Comparison of ENCODE assay signal across 1 cellular context in the genomic region with DNA sequence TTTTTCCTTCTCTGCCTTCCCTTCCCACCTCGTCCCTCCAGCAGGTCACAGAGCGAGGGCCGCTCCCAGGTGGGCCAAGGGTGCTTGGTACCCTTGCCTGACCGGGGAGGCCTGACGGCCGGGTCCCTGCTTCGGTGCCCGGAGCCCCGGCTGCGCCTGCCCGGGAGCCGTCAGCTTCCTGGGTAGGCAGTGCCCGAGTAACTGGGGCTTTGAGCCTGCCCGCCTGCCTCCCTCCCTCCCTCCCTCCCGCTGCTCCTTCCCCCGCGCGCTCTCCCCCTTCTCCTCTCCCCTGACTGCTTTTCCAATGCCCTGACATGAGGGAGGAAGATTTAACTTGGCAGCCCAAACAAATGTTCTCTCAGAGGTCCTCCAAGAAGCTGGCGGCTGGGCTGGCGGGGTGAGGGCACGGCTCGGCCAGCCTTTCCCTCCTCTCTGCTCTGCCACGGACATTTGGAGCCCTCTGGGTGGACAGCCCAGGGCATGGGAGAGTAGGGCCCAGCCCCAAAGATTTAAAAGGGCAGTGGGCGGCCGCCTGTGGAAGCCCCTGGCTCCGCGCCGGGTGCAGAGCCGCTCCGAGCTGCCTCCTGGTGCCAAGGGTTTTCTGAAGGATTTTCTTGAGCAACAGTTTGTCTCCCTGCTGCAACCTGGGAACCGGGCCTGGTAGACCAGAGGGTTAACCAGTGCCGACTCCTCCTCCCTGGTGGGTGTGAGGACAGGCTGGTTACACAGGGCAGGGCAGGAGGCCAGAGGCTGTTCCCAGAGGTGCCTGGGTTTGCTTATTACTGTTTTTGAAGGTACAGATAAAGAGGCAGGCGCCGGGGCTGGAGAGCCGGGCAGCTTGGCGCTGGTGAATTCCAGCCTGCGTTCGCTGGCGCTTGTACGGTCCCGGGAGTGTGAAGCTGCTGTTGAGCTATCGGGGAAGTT.
TF ChIP-seq lines count a peak whose summit lies in the region.

No MANE protein-coding gene starts in this region.

TF ChIP-seq in HepG2, 621 proteins besides CTCF, POLR2A, EP300 and RAD21 (continued from another document and continues in another):
- TF ChIP-seq, protein P1, sequence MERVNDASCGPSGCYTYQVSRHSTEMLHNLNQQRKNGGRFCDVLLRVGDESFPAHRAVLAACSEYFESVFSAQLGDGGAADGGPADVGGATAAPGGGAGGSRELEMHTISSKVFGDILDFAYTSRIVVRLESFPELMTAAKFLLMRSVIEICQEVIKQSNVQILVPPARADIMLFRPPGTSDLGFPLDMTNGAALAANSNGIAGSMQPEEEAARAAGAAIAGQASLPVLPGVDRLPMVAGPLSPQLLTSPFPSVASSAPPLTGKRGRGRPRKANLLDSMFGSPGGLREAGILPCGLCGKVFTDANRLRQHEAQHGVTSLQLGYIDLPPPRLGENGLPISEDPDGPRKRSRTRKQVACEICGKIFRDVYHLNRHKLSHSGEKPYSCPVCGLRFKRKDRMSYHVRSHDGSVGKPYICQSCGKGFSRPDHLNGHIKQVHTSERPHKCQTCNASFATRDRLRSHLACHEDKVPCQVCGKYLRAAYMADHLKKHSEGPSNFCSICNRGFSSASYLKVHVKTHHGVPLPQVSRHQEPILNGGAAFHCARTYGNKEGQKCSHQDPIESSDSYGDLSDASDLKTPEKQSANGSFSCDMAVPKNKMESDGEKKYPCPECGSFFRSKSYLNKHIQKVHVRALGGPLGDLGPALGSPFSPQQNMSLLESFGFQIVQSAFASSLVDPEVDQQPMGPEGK (CRISPR knock-in tag; IDR thresholded peaks at IDR 0.05) = no peak; the same call in 1 of the 2 replicates
- TF ChIP-seq SSRP1 (CRISPR knock-in tag; IDR thresholded peaks at IDR 0.05) = no peak; the same call in 1 of the 2 replicates
- TF ChIP-seq, protein P2, sequence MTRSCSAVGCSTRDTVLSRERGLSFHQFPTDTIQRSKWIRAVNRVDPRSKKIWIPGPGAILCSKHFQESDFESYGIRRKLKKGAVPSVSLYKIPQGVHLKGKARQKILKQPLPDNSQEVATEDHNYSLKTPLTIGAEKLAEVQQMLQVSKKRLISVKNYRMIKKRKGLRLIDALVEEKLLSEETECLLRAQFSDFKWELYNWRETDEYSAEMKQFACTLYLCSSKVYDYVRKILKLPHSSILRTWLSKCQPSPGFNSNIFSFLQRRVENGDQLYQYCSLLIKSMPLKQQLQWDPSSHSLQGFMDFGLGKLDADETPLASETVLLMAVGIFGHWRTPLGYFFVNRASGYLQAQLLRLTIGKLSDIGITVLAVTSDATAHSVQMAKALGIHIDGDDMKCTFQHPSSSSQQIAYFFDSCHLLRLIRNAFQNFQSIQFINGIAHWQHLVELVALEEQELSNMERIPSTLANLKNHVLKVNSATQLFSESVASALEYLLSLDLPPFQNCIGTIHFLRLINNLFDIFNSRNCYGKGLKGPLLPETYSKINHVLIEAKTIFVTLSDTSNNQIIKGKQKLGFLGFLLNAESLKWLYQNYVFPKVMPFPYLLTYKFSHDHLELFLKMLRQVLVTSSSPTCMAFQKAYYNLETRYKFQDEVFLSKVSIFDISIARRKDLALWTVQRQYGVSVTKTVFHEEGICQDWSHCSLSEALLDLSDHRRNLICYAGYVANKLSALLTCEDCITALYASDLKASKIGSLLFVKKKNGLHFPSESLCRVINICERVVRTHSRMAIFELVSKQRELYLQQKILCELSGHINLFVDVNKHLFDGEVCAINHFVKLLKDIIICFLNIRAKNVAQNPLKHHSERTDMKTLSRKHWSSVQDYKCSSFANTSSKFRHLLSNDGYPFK (CRISPR knock-in tag; IDR thresholded peaks at IDR 0.05; ENCODE audit: borderline replicate concordance) = no peak
- no peak for TF ChIP-seq ZNF549 (CRISPR knock-in tag; IDR thresholded peaks at IDR 0.05)
- TF ChIP-seq ZNF136 (CRISPR knock-in tag; IDR thresholded peaks at IDR 0.05; ENCODE audit: low read depth) = no peak
- TF ChIP-seq, protein P3, sequence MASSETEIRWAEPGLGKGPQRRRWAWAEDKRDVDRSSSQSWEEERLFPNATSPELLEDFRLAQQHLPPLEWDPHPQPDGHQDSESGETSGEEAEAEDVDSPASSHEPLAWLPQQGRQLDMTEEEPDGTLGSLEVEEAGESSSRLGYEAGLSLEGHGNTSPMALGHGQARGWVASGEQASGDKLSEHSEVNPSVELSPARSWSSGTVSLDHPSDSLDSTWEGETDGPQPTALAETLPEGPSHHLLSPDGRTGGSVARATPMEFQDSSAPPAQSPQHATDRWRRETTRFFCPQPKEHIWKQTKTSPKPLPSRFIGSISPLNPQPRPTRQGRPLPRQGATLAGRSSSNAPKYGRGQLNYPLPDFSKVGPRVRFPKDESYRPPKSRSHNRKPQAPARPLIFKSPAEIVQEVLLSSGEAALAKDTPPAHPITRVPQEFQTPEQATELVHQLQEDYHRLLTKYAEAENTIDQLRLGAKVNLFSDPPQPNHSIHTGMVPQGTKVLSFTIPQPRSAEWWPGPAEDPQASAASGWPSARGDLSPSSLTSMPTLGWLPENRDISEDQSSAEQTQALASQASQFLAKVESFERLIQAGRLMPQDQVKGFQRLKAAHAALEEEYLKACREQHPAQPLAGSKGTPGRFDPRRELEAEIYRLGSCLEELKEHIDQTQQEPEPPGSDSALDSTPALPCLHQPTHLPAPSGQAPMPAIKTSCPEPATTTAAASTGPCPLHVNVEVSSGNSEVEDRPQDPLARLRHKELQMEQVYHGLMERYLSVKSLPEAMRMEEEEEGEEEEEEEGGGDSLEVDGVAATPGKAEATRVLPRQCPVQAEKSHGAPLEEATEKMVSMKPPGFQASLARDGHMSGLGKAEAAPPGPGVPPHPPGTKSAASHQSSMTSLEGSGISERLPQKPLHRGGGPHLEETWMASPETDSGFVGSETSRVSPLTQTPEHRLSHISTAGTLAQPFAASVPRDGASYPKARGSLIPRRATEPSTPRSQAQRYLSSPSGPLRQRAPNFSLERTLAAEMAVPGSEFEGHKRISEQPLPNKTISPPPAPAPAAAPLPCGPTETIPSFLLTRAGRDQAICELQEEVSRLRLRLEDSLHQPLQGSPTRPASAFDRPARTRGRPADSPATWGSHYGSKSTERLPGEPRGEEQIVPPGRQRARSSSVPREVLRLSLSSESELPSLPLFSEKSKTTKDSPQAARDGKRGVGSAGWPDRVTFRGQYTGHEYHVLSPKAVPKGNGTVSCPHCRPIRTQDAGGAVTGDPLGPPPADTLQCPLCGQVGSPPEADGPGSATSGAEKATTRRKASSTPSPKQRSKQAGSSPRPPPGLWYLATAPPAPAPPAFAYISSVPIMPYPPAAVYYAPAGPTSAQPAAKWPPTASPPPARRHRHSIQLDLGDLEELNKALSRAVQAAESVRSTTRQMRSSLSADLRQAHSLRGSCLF (CRISPR knock-in tag; IDR thresholded peaks at IDR 0.05; ENCODE audit: borderline replicate concordance) = no peak
- TF ChIP-seq, protein P4, sequence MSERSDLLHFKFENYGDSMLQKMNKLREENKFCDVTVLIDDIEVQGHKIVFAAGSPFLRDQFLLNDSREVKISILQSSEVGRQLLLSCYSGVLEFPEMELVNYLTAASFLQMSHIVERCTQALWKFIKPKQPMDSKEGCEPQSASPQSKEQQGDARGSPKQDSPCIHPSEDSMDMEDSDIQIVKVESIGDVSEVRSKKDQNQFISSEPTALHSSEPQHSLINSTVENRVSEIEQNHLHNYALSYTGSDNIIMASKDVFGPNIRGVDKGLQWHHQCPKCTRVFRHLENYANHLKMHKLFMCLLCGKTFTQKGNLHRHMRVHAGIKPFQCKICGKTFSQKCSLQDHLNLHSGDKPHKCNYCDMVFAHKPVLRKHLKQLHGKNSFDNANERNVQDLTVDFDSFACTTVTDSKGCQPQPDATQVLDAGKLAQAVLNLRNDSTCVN (CRISPR knock-in tag; IDR thresholded peaks at IDR 0.05; ENCODE audit: borderline replicate concordance) = no peak
- no peak for TF ChIP-seq POGZ (CRISPR knock-in tag; IDR thresholded peaks at IDR 0.05)
- TF ChIP-seq BRCA1 (CRISPR knock-in tag; IDR thresholded peaks at IDR 0.05) = no peak
- TF ChIP-seq, protein P5, sequence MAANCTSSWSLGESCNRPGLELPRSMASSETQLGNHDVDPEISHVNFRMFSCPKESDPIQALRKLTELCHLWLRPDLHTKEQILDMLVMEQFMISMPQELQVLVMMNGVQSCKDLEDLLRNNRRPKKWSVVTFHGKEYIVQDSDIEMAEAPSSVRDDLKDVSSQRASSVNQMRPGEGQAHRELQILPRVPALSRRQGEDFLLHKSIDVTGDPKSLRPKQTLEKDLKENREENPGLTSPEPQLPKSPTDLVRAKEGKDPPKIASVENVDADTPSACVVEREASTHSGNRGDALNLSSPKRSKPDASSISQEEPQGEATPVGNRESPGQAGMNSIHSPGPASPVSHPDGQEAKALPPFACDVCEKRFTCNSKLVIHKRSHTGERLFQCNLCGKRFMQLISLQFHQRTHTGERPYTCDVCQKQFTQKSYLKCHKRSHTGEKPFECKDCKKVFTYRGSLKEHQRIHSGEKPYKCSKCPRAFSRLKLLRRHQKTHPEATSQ (CRISPR knock-in tag; IDR thresholded peaks at IDR 0.05; ENCODE audit: borderline replicate concordance) = no peak
- TF ChIP-seq SP5 (CRISPR knock-in tag; IDR thresholded peaks at IDR 0.05; ENCODE audit: borderline replicate concordance, low read depth) = peak; percentile 63; the same call in 1 of the 2 replicates
- TF ChIP-seq ZNF335 (CRISPR knock-in tag; IDR thresholded peaks at IDR 0.05) = peak; percentile 84
- no peak for TF ChIP-seq PHF21A (CRISPR knock-in tag; IDR thresholded peaks at IDR 0.05)
- TF ChIP-seq TBX2 (CRISPR knock-in tag; IDR thresholded peaks at IDR 0.05; ENCODE audit: borderline replicate concordance) = peak; percentile 73
- TF ChIP-seq, protein P6, sequence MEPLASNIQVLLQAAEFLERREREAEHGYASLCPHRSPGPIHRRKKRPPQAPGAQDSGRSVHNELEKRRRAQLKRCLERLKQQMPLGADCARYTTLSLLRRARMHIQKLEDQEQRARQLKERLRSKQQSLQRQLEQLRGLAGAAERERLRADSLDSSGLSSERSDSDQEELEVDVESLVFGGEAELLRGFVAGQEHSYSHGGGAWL (CRISPR knock-in tag; IDR thresholded peaks at IDR 0.05) = no peak
- no peak; the same call in 1 of the 2 replicates for TF ChIP-seq HOXA3 (CRISPR knock-in tag; IDR thresholded peaks at IDR 0.05)
- TF ChIP-seq ZNF432 (CRISPR knock-in tag; IDR thresholded peaks at IDR 0.05; ENCODE audit: borderline replicate concordance) = no peak
- TF ChIP-seq NR2C2 (CRISPR knock-in tag; IDR thresholded peaks at IDR 0.05; ENCODE audit: borderline replicate concordance) = no peak; the same call in 1 of the 2 replicates
- TF ChIP-seq, protein P7, sequence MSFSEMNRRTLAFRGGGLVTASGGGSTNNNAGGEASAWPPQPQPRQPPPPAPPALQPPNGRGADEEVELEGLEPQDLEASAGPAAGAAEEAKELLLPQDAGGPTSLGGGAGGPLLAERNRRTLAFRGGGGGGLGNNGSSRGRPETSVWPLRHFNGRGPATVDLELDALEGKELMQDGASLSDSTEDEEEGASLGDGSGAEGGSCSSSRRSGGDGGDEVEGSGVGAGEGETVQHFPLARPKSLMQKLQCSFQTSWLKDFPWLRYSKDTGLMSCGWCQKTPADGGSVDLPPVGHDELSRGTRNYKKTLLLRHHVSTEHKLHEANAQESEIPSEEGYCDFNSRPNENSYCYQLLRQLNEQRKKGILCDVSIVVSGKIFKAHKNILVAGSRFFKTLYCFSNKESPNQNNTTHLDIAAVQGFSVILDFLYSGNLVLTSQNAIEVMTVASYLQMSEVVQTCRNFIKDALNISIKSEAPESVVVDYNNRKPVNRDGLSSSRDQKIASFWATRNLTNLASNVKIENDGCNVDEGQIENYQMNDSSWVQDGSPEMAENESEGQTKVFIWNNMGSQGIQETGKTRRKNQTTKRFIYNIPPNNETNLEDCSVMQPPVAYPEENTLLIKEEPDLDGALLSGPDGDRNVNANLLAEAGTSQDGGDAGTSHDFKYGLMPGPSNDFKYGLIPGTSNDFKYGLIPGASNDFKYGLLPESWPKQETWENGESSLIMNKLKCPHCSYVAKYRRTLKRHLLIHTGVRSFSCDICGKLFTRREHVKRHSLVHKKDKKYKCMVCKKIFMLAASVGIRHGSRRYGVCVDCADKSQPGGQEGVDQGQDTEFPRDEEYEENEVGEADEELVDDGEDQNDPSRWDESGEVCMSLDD (CRISPR knock-in tag; IDR thresholded peaks at IDR 0.05; ENCODE audit: borderline replicate concordance) = peak; percentile 22; the same call in 1 of the 2 replicates
- TF ChIP-seq, protein P8, sequence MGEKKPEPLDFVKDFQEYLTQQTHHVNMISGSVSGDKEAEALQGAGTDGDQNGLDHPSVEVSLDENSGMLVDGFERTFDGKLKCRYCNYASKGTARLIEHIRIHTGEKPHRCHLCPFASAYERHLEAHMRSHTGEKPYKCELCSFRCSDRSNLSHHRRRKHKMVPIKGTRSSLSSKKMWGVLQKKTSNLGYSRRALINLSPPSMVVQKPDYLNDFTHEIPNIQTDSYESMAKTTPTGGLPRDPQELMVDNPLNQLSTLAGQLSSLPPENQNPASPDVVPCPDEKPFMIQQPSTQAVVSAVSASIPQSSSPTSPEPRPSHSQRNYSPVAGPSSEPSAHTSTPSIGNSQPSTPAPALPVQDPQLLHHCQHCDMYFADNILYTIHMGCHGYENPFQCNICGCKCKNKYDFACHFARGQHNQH (CRISPR knock-in tag; IDR thresholded peaks at IDR 0.05) = no peak; the same call in 1 of the 2 replicates
- 0 out of 2 replicates have a peak, but pooled peaks have one; percentile 46 for TF ChIP-seq ZNF550 (CRISPR knock-in tag; IDR thresholded peaks at IDR 0.05; ENCODE audit: borderline replicate concordance)
- TF ChIP-seq, protein P9, sequence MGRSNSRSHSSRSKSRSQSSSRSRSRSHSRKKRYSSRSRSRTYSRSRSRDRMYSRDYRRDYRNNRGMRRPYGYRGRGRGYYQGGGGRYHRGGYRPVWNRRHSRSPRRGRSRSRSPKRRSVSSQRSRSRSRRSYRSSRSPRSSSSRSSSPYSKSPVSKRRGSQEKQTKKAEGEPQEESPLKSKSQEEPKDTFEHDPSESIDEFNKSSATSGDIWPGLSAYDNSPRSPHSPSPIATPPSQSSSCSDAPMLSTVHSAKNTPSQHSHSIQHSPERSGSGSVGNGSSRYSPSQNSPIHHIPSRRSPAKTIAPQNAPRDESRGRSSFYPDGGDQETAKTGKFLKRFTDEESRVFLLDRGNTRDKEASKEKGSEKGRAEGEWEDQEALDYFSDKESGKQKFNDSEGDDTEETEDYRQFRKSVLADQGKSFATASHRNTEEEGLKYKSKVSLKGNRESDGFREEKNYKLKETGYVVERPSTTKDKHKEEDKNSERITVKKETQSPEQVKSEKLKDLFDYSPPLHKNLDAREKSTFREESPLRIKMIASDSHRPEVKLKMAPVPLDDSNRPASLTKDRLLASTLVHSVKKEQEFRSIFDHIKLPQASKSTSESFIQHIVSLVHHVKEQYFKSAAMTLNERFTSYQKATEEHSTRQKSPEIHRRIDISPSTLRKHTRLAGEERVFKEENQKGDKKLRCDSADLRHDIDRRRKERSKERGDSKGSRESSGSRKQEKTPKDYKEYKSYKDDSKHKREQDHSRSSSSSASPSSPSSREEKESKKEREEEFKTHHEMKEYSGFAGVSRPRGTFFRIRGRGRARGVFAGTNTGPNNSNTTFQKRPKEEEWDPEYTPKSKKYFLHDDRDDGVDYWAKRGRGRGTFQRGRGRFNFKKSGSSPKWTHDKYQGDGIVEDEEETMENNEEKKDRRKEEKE (IDR thresholded peaks at IDR 0.05) = no peak
- TF ChIP-seq ERF (CRISPR knock-in tag; IDR thresholded peaks at IDR 0.05) = no peak
- TF ChIP-seq SIX4 (CRISPR knock-in tag; IDR thresholded peaks at IDR 0.05) = no peak
